In the genomic region with DNA sequence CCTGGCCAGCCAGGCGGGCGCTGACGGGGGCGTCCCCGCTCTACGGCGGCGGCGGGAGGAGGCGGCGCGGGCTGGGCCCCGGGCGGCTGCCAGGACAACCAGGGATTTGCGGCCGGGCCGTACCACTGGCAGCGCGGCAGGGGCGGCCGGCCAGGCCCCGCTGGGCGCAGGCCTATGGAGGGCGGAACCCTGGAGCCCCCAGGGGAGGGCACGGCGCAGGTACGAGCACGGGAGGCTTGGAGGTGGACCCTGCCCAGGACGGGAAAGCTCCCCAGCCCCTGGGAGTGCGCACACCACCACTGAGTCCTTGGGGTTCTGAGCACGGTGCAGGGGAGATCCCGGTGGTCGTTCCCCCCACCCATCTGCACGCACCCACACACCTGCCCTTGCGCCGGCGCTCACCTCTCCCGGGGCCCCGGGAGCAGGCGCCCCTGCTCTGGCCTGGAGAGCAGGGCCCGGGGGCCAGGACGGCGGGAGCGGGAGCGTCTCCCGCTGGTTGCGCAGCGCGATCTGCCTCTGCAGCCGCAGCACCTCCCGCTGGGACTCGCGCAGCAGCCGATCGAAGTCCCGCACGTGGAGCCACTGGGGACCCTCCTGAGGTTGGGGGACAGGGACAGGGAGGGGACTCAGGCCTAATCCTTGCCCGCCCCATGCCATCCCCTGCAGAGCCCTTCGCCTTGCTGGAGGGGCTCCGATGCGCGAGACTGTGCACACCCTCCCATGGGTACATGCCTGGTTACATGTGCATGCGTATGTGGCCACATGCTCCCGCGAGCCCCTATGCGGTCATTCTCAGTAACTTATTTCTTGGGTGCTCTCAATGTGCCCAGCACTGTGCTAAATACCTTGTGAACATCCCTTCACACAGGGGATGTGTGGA, we compare ENCODE assay signal across 8 cellular contexts. TPM values are rescaled to one million over a fixed set of nuclear protein-coding genes. Genes with fewer than 3 reads are reported as not detected.
DNase-seq lines count a peak whose midpoint lies in the region; ATAC-seq lines count a peak whose summit lies in the region.

No MANE protein-coding gene starts in this region.

- no peaks in the 10 kb centered on the region for H3K36me3 ChIP-seq in mucosa of rectum (ENCODE audit: control insufficient read depth in 2 of 2, insufficient read depth in 2 of 2, low read length in 2 of 2)

- H3K27ac Mint-ChIP-seq in effector memory CD8-positive, alpha-beta T cell, result no peak overlapping the region

- no peaks in the 10 kb centered on the region for H3K27me3 ChIP-seq in mucosa of rectum (ENCODE audit: control insufficient read depth in 2 of 2, insufficient read depth in 2 of 2, low read length in 2 of 2)

- DNase-seq in G401 (ENCODE audit: low spot score) (peak; percentile 70), NCI-H510A treated with DMSO at 0.1 percent for 48 hours (lab: John Stamatoyannopoulos, UW) (peak; percentile 39), NCI-H2029 (lab: John Stamatoyannopoulos, UW) (no peak)
- no peak for DNase-seq in effector memory CD8-positive, alpha-beta T cell
- no peak for DNase-seq in activated naive CD4-positive, alpha-beta T cell treated with anti-CD3 and anti-CD28 coated beads, Interleukin-2, amount 50 U/mL, for 16 hours

- peak overlapping the region; percentile 65 to 70 for H3K9ac ChIP-seq in mucosa of rectum (ENCODE audit: low read depth in 1 of 2, low read length in 2 of 2)

- peaks cover 47 to 51% of the 10 kb centered on the region in 2 donors for H3K4me1 Mint-ChIP-seq in effector memory CD8-positive, alpha-beta T cell (ENCODE audit: low read depth in 2 of 2)

- peaks cover 43% of the 10 kb centered on the region for H3K36me3 Mint-ChIP-seq in effector memory CD8-positive, alpha-beta T cell (ENCODE audit: insufficient read depth)

- in situ Hi-C loops in G401 (cut with HindIII; ENCODE audit: low sequenced_read_pairs), result no loop called here

- peaks cover 9 to 16% of the 10 kb centered on the region in 2 donors for H3K4me1 ChIP-seq in mucosa of rectum (ENCODE audit: control insufficient read depth in 2 of 2, insufficient read depth in 2 of 2, low read length in 2 of 2)

- ATAC-seq in effector memory CD8-positive, alpha-beta T cell (replicated peaks), result no peak
- ATAC-seq in HG02642 (IDR thresholded peaks at IDR 0.05; ENCODE audit: poor library complexity, unreplicated experiment) (no peak), GM19351 (IDR thresholded peaks at IDR 0.05; ENCODE audit: unreplicated experiment) (no peak)

- H3K27ac ChIP-seq in mucosa of rectum (ENCODE audit: low read depth in 2 of 2, low read length in 2 of 2), result peak overlapping the region; percentile 5 to 23

- peak overlapping the region; percentile 79 to 83 for H3K4me3 ChIP-seq in mucosa of rectum (ENCODE audit: low read length in 2 of 2)

- H3K4me3 Mint-ChIP-seq in effector memory CD8-positive, alpha-beta T cell, result peak overlapping the region; percentile 12 to 90

- H3K9me3 Mint-ChIP-seq in effector memory CD8-positive, alpha-beta T cell, result no peaks in the 10 kb centered on the region

- H3K27me3 Mint-ChIP-seq in effector memory CD8-positive, alpha-beta T cell, result no peaks in the 10 kb centered on the region

- H3K9me3 ChIP-seq in mucosa of rectum (ENCODE audit: control insufficient read depth in 2 of 2, low read length in 2 of 2), result no peaks in the 10 kb centered on the region

RNA-seq across cellular contexts. Expression of a gene that starts 3.9 kb away (rescaled TPM):
- not detected in 2 replicates for total RNA-seq in G401 (2014; rRNA removed; shearing (Covaris generic))

RNA-seq across cellular contexts. Expression of a gene that starts 27.4 kb away (rescaled TPM):
- 58.7 and 73.6 TPM in 2 replicates for total RNA-seq in G401 (2014; rRNA removed; shearing (Covaris generic))

RNA-seq across cellular contexts. Expression of a gene that starts 43.9 kb away (rescaled TPM):
- total RNA-seq in G401 (2014; rRNA removed; shearing (Covaris generic)), result not detected in 2 replicates

Comparison
In these comparisons a context has a peak if more than half of its experiments do, and no peak if none do; other contexts are left out.
1. DNase-seq: peak in G401 (single experiment) and NCI-H510A treated with DMSO at 0.1 percent for 48 hours (single experiment); none in effector memory CD8-positive, alpha-beta T cell (0 of 3), NCI-H2029 (single experiment) and activated naive CD4-positive, alpha-beta T cell treated with anti-CD3 and anti-CD28 coated beads, Interleukin-2, amount 50 U/mL, for 16 hours (single experiment).